19 cellular contexts compared by ENCODE assay signal in the genomic region with DNA sequence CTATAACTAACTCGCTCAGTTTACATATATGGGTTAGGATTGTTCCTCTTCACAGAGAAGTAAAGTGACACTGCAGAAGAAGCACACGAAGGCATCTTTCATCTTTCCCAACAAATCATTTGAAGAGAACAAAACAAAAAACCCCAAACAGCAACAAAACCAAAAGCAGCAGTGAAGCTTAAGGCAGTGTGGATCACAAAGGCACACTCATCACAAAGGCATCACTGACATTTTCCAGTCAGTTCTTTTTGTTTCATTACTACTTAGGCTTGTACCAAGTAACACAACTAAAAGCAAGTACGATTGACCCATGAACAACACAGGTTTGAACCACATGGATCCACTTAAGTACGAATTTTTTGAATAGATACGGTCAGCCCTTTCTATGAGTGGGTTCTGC.
DNase-seq lines count a peak whose midpoint lies in the region; ATAC-seq, FAIRE-seq and TF ChIP-seq lines count a peak whose summit lies in the region.
"Had no signal": no experiment of that assay in that cellular context is flagged by ENCODE, and none has a peak within 500 bp of the region (broad histone marks: within the 10 kb centered on the region; RNA-seq: fewer than 3 reads in every experiment).

No MANE protein-coding gene starts in this region.

- H3K36me3 ChIP-seq in bronchial epithelial cell (ENCODE audit: control insufficient read depth, insufficient read depth, low read length) (peaks cover 8% of the 10 kb centered on the region), aorta (ENCODE audit: control insufficient read depth in 1 of 2, insufficient read depth in 2 of 2, low read length in 1 of 2) (peaks cover 0 to 3% of the 10 kb centered on the region in 2 donors)

- intact Hi-C loops in aorta (cut with DNase I) = no loop called here

- H3K4me3 ChIP-seq in AG09309 (ENCODE audit: control insufficient read depth, low read depth, low read length) (no peak overlapping the region), bronchial epithelial cell (ENCODE audit: low read depth, low read length) (no peak overlapping the region), aorta (ENCODE audit: low read length in 2 of 2) (no peak overlapping the region)
- H3K4me3 ChIP-seq: HAP-1, SK-N-MC had no signal

- TF ChIP-seq CTCF in AG09309 (IDR thresholded peaks at IDR 0.05; ENCODE audit: control insufficient read depth, insufficient read depth, low read depth, low read length, missing control alignments) (no peak), HFFc6 (IDR thresholded peaks at IDR 0.05) (no peak), bronchial epithelial cell (IDR thresholded peaks at IDR 0.05; ENCODE audit: insufficient read depth, low read length, severe bottlenecking) (no peak)

- H3K27ac ChIP-seq in aorta (ENCODE audit: low read depth in 1 of 2, low read length in 2 of 2) = no peak overlapping the region
- H3K27ac ChIP-seq: SK-N-MC had no signal

- ATAC-seq in aorta (ENCODE audit: low FRiP score) = no peak
- ATAC-seq in GM19463 (IDR thresholded peaks at IDR 0.05; ENCODE audit: unreplicated experiment) = no peak

- peak overlapping the region; percentile 1; the same call in 1 of the 2 replicates for H3K4me3 Mint-ChIP-seq in HFFc6
- H3K4me3 Mint-ChIP-seq: CD8-positive, alpha-beta memory T cell had no signal

- H3K9me3 ChIP-seq in aorta (ENCODE audit: control insufficient read depth, low read length) = no peaks in the 10 kb centered on the region
- H3K9me3 ChIP-seq: HAP-1 had no signal

- H3K36me3 Mint-ChIP-seq in HFFc6 (ENCODE audit: low read depth) = peaks cover 46% of the 10 kb centered on the region
- H3K36me3 Mint-ChIP-seq: CD8-positive, alpha-beta memory T cell had no signal

- DNase-seq in AG09309 (ENCODE audit: low read depth) (peak; percentile 13), HFFc6 (peak; percentile 41), bronchial epithelial cell (ENCODE audit: low read depth) (no peak), iris pigment epithelial cell (ENCODE audit: low read depth) (peak; percentile 67), aorta (no peak), NAMALWA (ENCODE audit: low spot score) (no peak), NCI-H2081 (lab: John Stamatoyannopoulos, UW) (no peak)
- DNase-seq: C1 segment of cervical spinal cord; CD8-positive, alpha-beta memory T cell; Kasumi-1; MM.1S; NCI-H1092 treated with DMSO at 0.1 percent for 48 hours; NCI-H1694; NCI-H748 treated with DMSO at 0.1 percent for 48 hours; SHP77 had no signal

- peaks cover 57% of the 10 kb centered on the region for H3K4me1 Mint-ChIP-seq in HFFc6 (ENCODE audit: low read depth)
- H3K4me1 Mint-ChIP-seq: CD8-positive, alpha-beta memory T cell had no signal

- H3K27me3 ChIP-seq in bronchial epithelial cell (ENCODE audit: control insufficient read depth, insufficient read depth, low read length) (no peaks in the 10 kb centered on the region), aorta (ENCODE audit: control insufficient read depth in 1 of 2, insufficient read depth in 2 of 2, low read length in 1 of 2) (no peaks in the 10 kb centered on the region)

- no peaks in the 10 kb centered on the region for H3K4me1 ChIP-seq in aorta (ENCODE audit: control insufficient read depth in 1 of 2, insufficient read depth in 2 of 2, low read length in 2 of 2)
- H3K4me1 ChIP-seq: HAP-1 had no signal

- peak; percentile 60 for FAIRE-seq in bronchial epithelial cell (lab: Jason Lieb, UNC)
- FAIRE-seq: RCC 7860 had no signal

- H3K9me3 Mint-ChIP-seq in HFFc6 = no peaks in the 10 kb centered on the region

- 92 to 97% methylated on average over 5 of the region's 5 CpGs for WGBS in aorta, 2 donors

- H3K27me3 Mint-ChIP-seq in HFFc6 (ENCODE audit: insufficient read depth) = no peaks in the 10 kb centered on the region

- H3K27ac Mint-ChIP-seq in HFFc6 = peak overlapping the region; percentile 38
- H3K27ac Mint-ChIP-seq: CD8-positive, alpha-beta memory T cell had no signal

Comparison
In these comparisons a context has a peak if more than half of its experiments do, and no peak if none do; other contexts are left out.
1. DNase-seq: peak in AG09309 (single experiment), HFFc6 (single experiment) and iris pigment epithelial cell (single experiment); none in bronchial epithelial cell (single experiment), aorta (0 of 2), NAMALWA (single experiment) and NCI-H2081 (0 of 2).